Comparison of ENCODE assay signal across 24 cellular contexts in the genomic region with DNA sequence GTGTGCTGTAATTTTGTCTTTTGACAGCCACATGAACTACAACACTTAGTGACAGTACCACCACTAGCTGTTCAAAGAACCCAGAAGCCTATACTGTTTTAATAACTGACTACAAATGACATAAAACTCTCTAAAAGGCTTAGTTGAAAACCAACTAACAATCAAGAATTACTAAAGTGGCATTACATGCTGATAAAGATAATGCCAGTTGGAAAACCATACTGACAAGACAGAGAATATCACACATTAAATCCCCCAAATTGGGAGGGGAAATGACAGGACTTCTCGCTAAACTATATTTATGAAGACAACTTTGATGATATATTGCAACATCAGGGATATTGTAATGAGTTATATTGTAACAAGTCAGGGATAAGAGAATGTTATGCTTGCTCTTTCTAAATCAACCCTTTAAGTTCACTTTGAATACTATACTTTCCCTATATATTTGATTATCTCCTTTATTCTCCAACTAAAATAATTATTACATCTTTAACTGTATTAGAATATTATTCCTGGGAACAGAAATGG. TPM values are rescaled to one million over a fixed set of nuclear protein-coding genes. Genes with fewer than 3 reads are reported as not detected.
"Had no signal": no experiment of that assay in that cellular context is flagged by ENCODE, and none has a peak within 500 bp of the region (broad histone marks: within the 10 kb centered on the region; RNA-seq: fewer than 3 reads in every experiment).

No MANE protein-coding gene starts in this region.

- H3K27me3 Mint-ChIP-seq: activated CD4-positive, alpha-beta memory T cell treated with anti-CD3 and anti-CD28 coated beads, Interleukin-2, amount 10 ng/mL, durations not matched to agents 7 days and 5 days; activated CD4-positive, alpha-beta T cell treated with anti-CD3 and anti-CD28 coated beads, Interleukin-2, amount 10 ng/mL, durations not matched to agents 7 days and 5 days; activated naive CD4-positive, alpha-beta T cell treated with anti-CD3 and anti-CD28 coated beads, Interleukin-2, amount 10 ng/mL, durations not matched to agents 7 days and 5 days had no signal

- H3K36me3 Mint-ChIP-seq: activated naive CD4-positive, alpha-beta T cell treated with anti-CD3 and anti-CD28 coated beads, Interleukin-2, amount 50 U/mL, for 72 hours had no signal

- H3K27me3 ChIP-seq: adrenal gland, body of pancreas had no signal

- DNase-seq: activated CD4-positive, alpha-beta memory T cell treated with anti-CD3 and anti-CD28 coated beads, Interleukin-2, amount 10 ng/mL, durations not matched to agents 7 days and 5 days; activated CD4-positive, alpha-beta T cell treated with anti-CD3 and anti-CD28 coated beads for 1 hour; activated CD4-positive, alpha-beta T cell treated with anti-CD3 and anti-CD28 coated beads for 4 hours; activated CD4-positive, alpha-beta T cell treated with anti-CD3 and anti-CD28 coated beads, Interleukin-2, amount 10 ng/mL, durations not matched to agents 7 days and 5 days; activated CD4-positive, alpha-beta T cell treated with anti-CD3 and anti-CD28 coated beads, Interleukin-2, amount 50 U/mL, for 4 hours; activated gamma-delta T cell; activated naive CD4-positive, alpha-beta T cell; activated naive CD4-positive, alpha-beta T cell treated with anti-CD3 and anti-CD28 coated beads, Interleukin-2, amount 10 ng/mL, durations not matched to agents 7 days and 5 days; activated T-cell treated with anti-CD3 and anti-CD28 coated beads, Interleukin-2, amount 50 U/mL, for 1 hour; activated T-cell treated with anti-CD3 and anti-CD28 coated beads, Interleukin-2, amount 50 U/mL, for 48 hours; adrenal gland; amygdala; aorta; body of pancreas; caudate nucleus; cortex of kidney; effector CD8-positive, alpha-beta T cell; foreskin fibroblast; T-helper 2 cell had no signal

- H3K4me3 ChIP-seq: adrenal gland, body of pancreas had no signal

- H3K9me3 Mint-ChIP-seq: activated CD4-positive, alpha-beta memory T cell treated with anti-CD3 and anti-CD28 coated beads, Interleukin-2, amount 10 ng/mL, durations not matched to agents 7 days and 5 days; activated CD4-positive, alpha-beta T cell treated with anti-CD3 and anti-CD28 coated beads, Interleukin-2, amount 10 ng/mL, durations not matched to agents 7 days and 5 days; activated naive CD4-positive, alpha-beta T cell treated with anti-CD3 and anti-CD28 coated beads, Interleukin-2, amount 10 ng/mL, durations not matched to agents 7 days and 5 days; activated naive CD4-positive, alpha-beta T cell treated with anti-CD3 and anti-CD28 coated beads, Interleukin-2, amount 50 U/mL, for 72 hours had no signal

- H3K27ac ChIP-seq: adrenal gland, body of pancreas had no signal

- FAIRE-seq: colon, frontal cortex had no signal

- ATAC-seq: activated naive CD4-positive, alpha-beta T cell treated with anti-CD3 and anti-CD28 coated beads, Interleukin-2, amount 50 U/mL, for 72 hours; body of pancreas; esophagus mucosa had no signal

- H3K9me3 ChIP-seq: adrenal gland, body of pancreas had no signal

- H3K4me3 Mint-ChIP-seq: activated CD4-positive, alpha-beta memory T cell treated with anti-CD3 and anti-CD28 coated beads, Interleukin-2, amount 10 ng/mL, durations not matched to agents 7 days and 5 days; activated CD4-positive, alpha-beta T cell treated with anti-CD3 and anti-CD28 coated beads, Interleukin-2, amount 10 ng/mL, durations not matched to agents 7 days and 5 days; activated naive CD4-positive, alpha-beta T cell treated with anti-CD3 and anti-CD28 coated beads, Interleukin-2, amount 10 ng/mL, durations not matched to agents 7 days and 5 days had no signal

- H3K27ac Mint-ChIP-seq: activated CD4-positive, alpha-beta memory T cell treated with anti-CD3 and anti-CD28 coated beads, Interleukin-2, amount 10 ng/mL, durations not matched to agents 7 days and 5 days; activated CD4-positive, alpha-beta T cell treated with anti-CD3 and anti-CD28 coated beads, Interleukin-2, amount 10 ng/mL, durations not matched to agents 7 days and 5 days; activated naive CD4-positive, alpha-beta T cell treated with anti-CD3 and anti-CD28 coated beads, Interleukin-2, amount 10 ng/mL, durations not matched to agents 7 days and 5 days; activated naive CD4-positive, alpha-beta T cell treated with anti-CD3 and anti-CD28 coated beads, Interleukin-2, amount 50 U/mL, for 72 hours had no signal

RNA-seq across cellular contexts. Expression of gene SLC12A5, which starts 54.6 kb away (rescaled TPM):
- total RNA-seq: body of pancreas, epithelial cell of proximal tubule, esophagus mucosa had no signal
- polyA plus RNA-seq: aorta had no signal
